ENCODE assay signal across 19 cellular contexts in the genomic region with DNA sequence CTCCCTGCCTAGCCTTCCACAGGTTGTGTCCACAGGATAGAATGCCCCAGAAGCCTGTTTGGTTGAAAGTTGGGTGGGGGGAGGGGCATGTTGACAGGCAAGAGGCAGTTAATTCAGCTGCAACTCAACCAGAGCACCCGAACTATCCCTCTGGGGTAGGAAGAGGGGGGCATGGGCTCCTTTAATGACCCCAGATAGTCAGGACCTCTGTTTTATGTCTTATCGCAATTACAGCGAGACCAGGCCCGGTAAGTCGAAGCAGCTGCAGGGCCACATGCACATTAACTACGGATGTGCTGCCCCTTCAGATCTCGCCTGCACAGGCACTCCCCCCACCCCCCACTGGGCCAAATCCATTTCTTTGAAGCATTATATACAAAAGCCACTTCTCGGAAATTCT.
DNase-seq lines count a peak whose midpoint lies in the region; ATAC-seq and TF ChIP-seq lines count a peak whose summit lies in the region.
"Had no signal": no experiment of that assay in that cellular context is flagged by ENCODE, and none has a peak within 500 bp of the region (broad histone marks: within the 10 kb centered on the region; RNA-seq: fewer than 3 reads in every experiment).

No MANE protein-coding gene starts in this region.

- H3K9me2 ChIP-seq in SK-N-SH = no peaks in the 10 kb centered on the region

- CTCF ChIA-PET in SK-N-SH (lab: Yijun Ruan, JAX) = interaction anchor here (0.9 to 1.6 kb wide), 4 partner anchors 12 to 211 kb away, joined by 3 to 4 read pairs (median 4); no protein-coding TSS in a partner anchor

- ATAC-seq in HG03520 (IDR thresholded peaks at IDR 0.05; ENCODE audit: unreplicated experiment) (no peak), GM21619 (IDR thresholded peaks at IDR 0.05; ENCODE audit: unreplicated experiment) (no peak)
- ATAC-seq: CD8-positive, alpha-beta T cell had no signal

- TF ChIP-seq EP300 in SK-N-SH (IDR thresholded peaks at IDR 0.05; ENCODE audit: borderline replicate concordance in 1 of 2, low read depth in 1 of 2, low read length in 1 of 2) = peak in 1 of 2 experiments; percentile 91; a peak in 2 of 4 replicates

- H3K36me3 ChIP-seq in BE2C = no peaks in the 10 kb centered on the region
- H3K36me3 ChIP-seq in SK-N-SH (replicated peaks in 1 of 2; ENCODE audit: control insufficient read depth in 1 of 2, insufficient read depth in 2 of 2, low read length in 1 of 2) = no peaks in the 10 kb centered on the region
- H3K36me3 ChIP-seq: BLaER1 treated with 17β-estradiol and CSF1 and Interleukin-3, amounts not matched to agents 10 nM and 100 nM had no signal

- DNase-seq in BE2C (peak; percentile 82), ELF-1 (ENCODE audit: low read depth, low spot score) (peak; percentile 8), SK-N-SH (peak; percentile 57), left kidney (ENCODE audit: low read depth, low spot score) (peak; percentile 19)
- no peak for DNase-seq in activated T-cell treated with anti-CD3 and anti-CD28 coated beads, Interleukin-2, amount 50 U/mL, for 1 hour
- DNase-seq: 8988T; ACHN; Caco-2; Calu3; CD4-positive, alpha-beta T cell; CD8-positive, alpha-beta T cell; DMS79; DND-41; EL; GF-D8 had no signal

- H3K4me1 ChIP-seq in BE2C = peaks cover 12% of the 10 kb centered on the region
- H3K4me1 ChIP-seq in SK-N-SH (ENCODE audit: control insufficient read depth in 1 of 2, insufficient read depth in 2 of 2, low read depth in 1 of 2, low read length in 1 of 2) = peaks cover 0 to 12% of the 10 kb centered on the region in 2 experiments; a peak in 2 of 4 replicates
- H3K4me1 ChIP-seq: BLaER1 treated with 17β-estradiol and CSF1 and Interleukin-3, amounts not matched to agents 10 nM and 100 nM; Caco-2 had no signal

- no peaks in the 10 kb centered on the region for H4K20me1 ChIP-seq in SK-N-SH (ENCODE audit: insufficient read depth)
- H4K20me1 ChIP-seq: BLaER1 treated with 17β-estradiol and CSF1 and Interleukin-3, amounts not matched to agents 10 nM and 100 nM had no signal

- no peak overlapping the region for H3K4me3 ChIP-seq in BE2C (ENCODE audit: low read depth, low read length)
- H3K4me3 ChIP-seq in SK-N-SH (ENCODE audit: low read depth in 2 of 2, low read length in 1 of 2) = no peak overlapping the region
- H3K4me3 ChIP-seq: BLaER1 treated with 17β-estradiol and CSF1 and Interleukin-3, amounts not matched to agents 10 nM and 100 nM had no signal

- 42% methylated on average over 8 of the region's 8 CpGs for WGBS in SK-N-SH (ENCODE audit: low lambda C conversion rate)

- no peak overlapping the region for H2AFZ ChIP-seq in SK-N-SH (ENCODE audit: low read depth)

- TF ChIP-seq CTCF in BE2C (IDR thresholded peaks at IDR 0.05; ENCODE audit: low read depth, low read length) (no peak), SK-N-SH (IDR thresholded peaks at IDR 0.05) (no peak)

- H3F3A ChIP-seq in SK-N-SH (replicated peaks; ENCODE audit: insufficient read depth) = no peaks in the 10 kb centered on the region

- no peak overlapping the region for H3K4me2 ChIP-seq in SK-N-SH
- H3K4me2 ChIP-seq: BLaER1 treated with 17β-estradiol and CSF1 and Interleukin-3, amounts not matched to agents 10 nM and 100 nM had no signal

- no peak overlapping the region for H3K9ac ChIP-seq in SK-N-SH
- H3K9ac ChIP-seq: BLaER1 treated with 17β-estradiol and CSF1 and Interleukin-3, amounts not matched to agents 10 nM and 100 nM had no signal

- TF ChIP-seq RAD21 in SK-N-SH (IDR thresholded peaks at IDR 0.05; ENCODE audit: low read length) = peak; percentile 24; the same call in 1 of the 2 replicates

- H3K27ac ChIP-seq in SK-N-SH (ENCODE audit: low read depth in 2 of 2, low read length in 1 of 2) = peak overlapping the region in 1 of 2 experiments; percentile 53; a peak in 2 of 4 replicates
- H3K27ac ChIP-seq: BLaER1 treated with 17β-estradiol and CSF1 and Interleukin-3, amounts not matched to agents 10 nM and 100 nM; C4-2B had no signal

- POLR2A ChIA-PET in SK-N-SH (lab: Yijun Ruan, JAX) = no interaction called here

- H3K79me2 ChIP-seq in SK-N-SH (ENCODE audit: insufficient read depth) = no peaks in the 10 kb centered on the region

- H3K9me3 ChIP-seq in BE2C = no peaks in the 10 kb centered on the region
- H3K9me3 ChIP-seq in SK-N-SH = no peaks in the 10 kb centered on the region
- H3K9me3 ChIP-seq: BLaER1 treated with 17β-estradiol and CSF1 and Interleukin-3, amounts not matched to agents 10 nM and 100 nM; Caco-2 had no signal

- H3K27me3 ChIP-seq in BE2C (no peaks in the 10 kb centered on the region), SK-N-SH (ENCODE audit: insufficient read depth) (no peaks in the 10 kb centered on the region)
- H3K27me3 ChIP-seq: BLaER1 treated with 17β-estradiol and CSF1 and Interleukin-3, amounts not matched to agents 10 nM and 100 nM had no signal

TF ChIP-seq in SK-N-SH, 30 proteins besides CTCF, POLR2A, EP300 and RAD21 (continues in another document):
- TF ChIP-seq ELF1 (IDR thresholded peaks at IDR 0.05) (no peak), FOSL2 (IDR thresholded peaks at IDR 0.05; ENCODE audit: borderline replicate concordance, low read depth) (no peak), SIN3A (IDR thresholded peaks at IDR 0.05; ENCODE audit: borderline replicate concordance, low read depth, low read length) (no peak), FOXM1 (IDR thresholded peaks at IDR 0.05; ENCODE audit: low read depth) (no peak), TAF1 (IDR thresholded peaks at IDR 0.05; ENCODE audit: borderline replicate concordance, low read depth, low read length) (no peak), NFIC (IDR thresholded peaks at IDR 0.05; ENCODE audit: borderline replicate concordance) (no peak), TCF12 (IDR thresholded peaks at IDR 0.05) (no peak; the same call in 1 of the 2 replicates), MXI1 (IDR thresholded peaks at IDR 0.05; ENCODE audit: low read depth, low read length) (peak; percentile 31; the same call in 1 of the 2 replicates), SMC3 (IDR thresholded peaks at IDR 0.05; ENCODE audit: low read depth, low read length) (no peak), JUND (IDR thresholded peaks at IDR 0.05) (no peak), EZH2phosphoT487 (IDR thresholded peaks at IDR 0.05; ENCODE audit: borderline replicate concordance, low read depth) (no peak), RFX5 (IDR thresholded peaks at IDR 0.05; ENCODE audit: low read length) (no peak), CHD2 (IDR thresholded peaks at IDR 0.05; ENCODE audit: low read length, partially characterized antibody) (peak; percentile 49), YY1 (IDR thresholded peaks at IDR 0.05; ENCODE audit: low read depth) (no peak), GABPA (IDR thresholded peaks at IDR 0.05; ENCODE audit: low read depth) (no peak), FOXJ3 (CRISPR knock-in tag; IDR thresholded peaks at IDR 0.05) (peak; percentile 54; the same call in 1 of the 2 replicates)
- TF ChIP-seq, protein P1, sequence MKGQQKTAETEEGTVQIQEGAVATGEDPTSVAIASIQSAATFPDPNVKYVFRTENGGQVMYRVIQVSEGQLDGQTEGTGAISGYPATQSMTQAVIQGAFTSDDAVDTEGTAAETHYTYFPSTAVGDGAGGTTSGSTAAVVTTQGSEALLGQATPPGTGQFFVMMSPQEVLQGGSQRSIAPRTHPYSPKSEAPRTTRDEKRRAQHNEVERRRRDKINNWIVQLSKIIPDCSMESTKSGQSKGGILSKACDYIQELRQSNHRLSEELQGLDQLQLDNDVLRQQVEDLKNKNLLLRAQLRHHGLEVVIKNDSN (IDR thresholded peaks at IDR 0.05; ENCODE audit: borderline replicate concordance, low read depth) = no peak
- TF ChIP-seq, protein P2, sequence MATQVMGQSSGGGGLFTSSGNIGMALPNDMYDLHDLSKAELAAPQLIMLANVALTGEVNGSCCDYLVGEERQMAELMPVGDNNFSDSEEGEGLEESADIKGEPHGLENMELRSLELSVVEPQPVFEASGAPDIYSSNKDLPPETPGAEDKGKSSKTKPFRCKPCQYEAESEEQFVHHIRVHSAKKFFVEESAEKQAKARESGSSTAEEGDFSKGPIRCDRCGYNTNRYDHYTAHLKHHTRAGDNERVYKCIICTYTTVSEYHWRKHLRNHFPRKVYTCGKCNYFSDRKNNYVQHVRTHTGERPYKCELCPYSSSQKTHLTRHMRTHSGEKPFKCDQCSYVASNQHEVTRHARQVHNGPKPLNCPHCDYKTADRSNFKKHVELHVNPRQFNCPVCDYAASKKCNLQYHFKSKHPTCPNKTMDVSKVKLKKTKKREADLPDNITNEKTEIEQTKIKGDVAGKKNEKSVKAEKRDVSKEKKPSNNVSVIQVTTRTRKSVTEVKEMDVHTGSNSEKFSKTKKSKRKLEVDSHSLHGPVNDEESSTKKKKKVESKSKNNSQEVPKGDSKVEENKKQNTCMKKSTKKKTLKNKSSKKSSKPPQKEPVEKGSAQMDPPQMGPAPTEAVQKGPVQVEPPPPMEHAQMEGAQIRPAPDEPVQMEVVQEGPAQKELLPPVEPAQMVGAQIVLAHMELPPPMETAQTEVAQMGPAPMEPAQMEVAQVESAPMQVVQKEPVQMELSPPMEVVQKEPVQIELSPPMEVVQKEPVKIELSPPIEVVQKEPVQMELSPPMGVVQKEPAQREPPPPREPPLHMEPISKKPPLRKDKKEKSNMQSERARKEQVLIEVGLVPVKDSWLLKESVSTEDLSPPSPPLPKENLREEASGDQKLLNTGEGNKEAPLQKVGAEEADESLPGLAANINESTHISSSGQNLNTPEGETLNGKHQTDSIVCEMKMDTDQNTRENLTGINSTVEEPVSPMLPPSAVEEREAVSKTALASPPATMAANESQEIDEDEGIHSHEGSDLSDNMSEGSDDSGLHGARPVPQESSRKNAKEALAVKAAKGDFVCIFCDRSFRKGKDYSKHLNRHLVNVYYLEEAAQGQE (IDR thresholded peaks at IDR 0.05; ENCODE audit: low read depth, low read length) = no peak
- TF ChIP-seq, protein P3, sequence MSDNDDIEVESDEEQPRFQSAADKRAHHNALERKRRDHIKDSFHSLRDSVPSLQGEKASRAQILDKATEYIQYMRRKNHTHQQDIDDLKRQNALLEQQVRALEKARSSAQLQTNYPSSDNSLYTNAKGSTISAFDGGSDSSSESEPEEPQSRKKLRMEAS (IDR thresholded peaks at IDR 0.05; ENCODE audit: low read depth) = no peak
- TF ChIP-seq, protein P4, sequence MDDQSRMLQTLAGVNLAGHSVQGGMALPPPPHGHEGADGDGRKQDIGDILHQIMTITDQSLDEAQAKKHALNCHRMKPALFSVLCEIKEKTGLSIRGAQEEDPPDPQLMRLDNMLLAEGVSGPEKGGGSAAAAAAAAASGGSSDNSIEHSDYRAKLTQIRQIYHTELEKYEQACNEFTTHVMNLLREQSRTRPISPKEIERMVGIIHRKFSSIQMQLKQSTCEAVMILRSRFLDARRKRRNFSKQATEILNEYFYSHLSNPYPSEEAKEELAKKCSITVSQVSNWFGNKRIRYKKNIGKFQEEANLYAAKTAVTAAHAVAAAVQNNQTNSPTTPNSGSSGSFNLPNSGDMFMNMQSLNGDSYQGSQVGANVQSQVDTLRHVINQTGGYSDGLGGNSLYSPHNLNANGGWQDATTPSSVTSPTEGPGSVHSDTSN (IDR thresholded peaks at IDR 0.05) = no peak
